16 cellular contexts compared by ENCODE assay signal in the genomic region with DNA sequence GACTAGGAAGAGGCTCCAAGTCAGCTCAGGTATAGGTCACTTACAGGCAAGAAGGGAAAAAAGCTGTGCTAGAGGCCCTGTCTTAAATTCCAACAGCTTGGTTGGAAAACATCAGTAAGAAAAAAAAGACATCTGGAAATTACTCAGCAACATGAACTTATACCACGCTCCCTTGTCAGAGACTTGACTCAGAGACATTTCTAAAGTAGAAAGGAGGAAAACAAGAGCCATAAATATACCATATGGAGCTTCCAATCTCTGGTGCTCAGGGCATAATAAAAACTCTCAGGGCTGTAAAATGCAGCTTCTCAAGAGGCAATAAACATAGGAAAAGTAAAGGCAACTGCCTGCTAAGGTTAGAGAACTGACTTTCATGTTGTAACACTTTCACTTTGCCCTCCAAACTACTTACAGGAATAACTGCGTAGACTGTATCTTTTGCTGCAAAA. TPM values are rescaled to one million over a fixed set of nuclear protein-coding genes. Genes with fewer than 3 reads are reported as not detected.
DNase-seq lines count a peak whose midpoint lies in the region; ATAC-seq and TF ChIP-seq lines count a peak whose summit lies in the region.
"Had no signal": no experiment of that assay in that cellular context is flagged by ENCODE, and none has a peak within 500 bp of the region (broad histone marks: within the 10 kb centered on the region; RNA-seq: fewer than 3 reads in every experiment).

No MANE protein-coding gene starts in this region.

- no peaks in the 10 kb centered on the region for H3K79me2 ChIP-seq in GM23248 (ENCODE audit: insufficient read depth)

- H3K9me2 ChIP-seq in GM23248 (ENCODE audit: insufficient read depth) = no peaks in the 10 kb centered on the region

- intact Hi-C loops in posterior cingulate gyrus (cut with DNase I) = no loop called here

- H3K9me3 ChIP-seq in GM23248 (ENCODE audit: low read depth) (peaks cover 3% of the 10 kb centered on the region), muscle layer of colon (ENCODE audit: low read length) (peaks cover 8% of the 10 kb centered on the region)
- H3K9me3 ChIP-seq: Caco-2, right lobe of liver, testis had no signal

- DNase-seq in AG09309 (ENCODE audit: low read depth) (peak; percentile 21), GM23248 (peak; percentile 67), caudate nucleus (lab: John Stamatoyannopoulos, UW) (peak in 1 of 61 donors; percentile 12), DMS 273 treated with DMSO at 0.1 percent for 48 hours (lab: John Stamatoyannopoulos, UW) (no peak), posterior cingulate gyrus (no peak)
- DNase-seq: activated CD4-positive, CD25-positive, alpha-beta regulatory T cell; Caco-2; cerebellar nuclear complex; naive thymus-derived CD4-positive, alpha-beta T cell; NCI-H2107; right lobe of liver; testis had no signal

- no peak for ATAC-seq in HG02678 (IDR thresholded peaks at IDR 0.05; ENCODE audit: unreplicated experiment)
- ATAC-seq in HG03565 (IDR thresholded peaks at IDR 0.05; ENCODE audit: unreplicated experiment) = no peak
- ATAC-seq: naive thymus-derived CD4-positive, alpha-beta T cell; right lobe of liver had no signal

- H2AFZ ChIP-seq in GM23248 = peak overlapping the region; percentile 57

- H3K36me3 ChIP-seq in GM23248 (ENCODE audit: low read depth) = peaks cover 29% of the 10 kb centered on the region
- peaks cover 41% of the 10 kb centered on the region for H3K36me3 ChIP-seq in muscle layer of colon (ENCODE audit: insufficient read depth, low read length)

- H4K20me1 ChIP-seq in GM23248 (ENCODE audit: insufficient read depth) = no peaks in the 10 kb centered on the region

- 31 to 42% methylated on average over 2 of the region's 2 CpGs for WGBS in GM23248 (ENCODE audit: low coverage in 1 of 2, low lambda C conversion rate in 2 of 2, missing lambda C conversion rate in 2 of 2), 2 experiments

- no peak for TF ChIP-seq CTCF in AG09309 (IDR thresholded peaks at IDR 0.05; ENCODE audit: control insufficient read depth, insufficient read depth, low read depth, low read length, missing control alignments)

- no peak overlapping the region for H3K4me3 ChIP-seq in AG09309 (ENCODE audit: control insufficient read depth, low read depth, low read length)
- peak overlapping the region; percentile 53 for H3K4me3 ChIP-seq in GM23248
- H3K4me3 ChIP-seq in muscle layer of colon (ENCODE audit: low read depth in 1 of 2, low read length in 2 of 2) = peak overlapping the region; percentile 15 to 46
- H3K4me3 ChIP-seq: right lobe of liver, testis had no signal

- peaks cover 7% of the 10 kb centered on the region for H3F3A ChIP-seq in GM23248 (ENCODE audit: insufficient read depth)

- H3K4me1 ChIP-seq in GM23248 (ENCODE audit: insufficient read depth) (0 out of 2 replicates have a peak, but pooled peaks cover 8% of the 10 kb centered on the region), muscle layer of colon (ENCODE audit: insufficient read depth, low read length) (peaks cover 29% of the 10 kb centered on the region)
- H3K4me1 ChIP-seq: Caco-2, right lobe of liver, testis had no signal

- peak overlapping the region; percentile 49 for H3K27ac ChIP-seq in GM23248
- peak overlapping the region; percentile 76 for H3K27ac ChIP-seq in caudate nucleus (ENCODE audit: low read depth, low read length)
- peak overlapping the region; percentile 16 for H3K27ac ChIP-seq in muscle layer of colon (ENCODE audit: low read depth, low read length)
- H3K27ac ChIP-seq: HL-60, right lobe of liver, testis had no signal

- H3K9ac ChIP-seq in GM23248 (peak overlapping the region; percentile 41), muscle layer of colon (ENCODE audit: low read length) (peak overlapping the region; percentile 13)

- H3K27me3 ChIP-seq in GM23248 (replicated peaks; ENCODE audit: insufficient read depth) (no peaks in the 10 kb centered on the region), muscle layer of colon (ENCODE audit: control insufficient read depth in 1 of 2, insufficient read depth in 2 of 2, low read length in 2 of 2) (no peaks in the 10 kb centered on the region)
- H3K27me3 ChIP-seq: right lobe of liver, testis had no signal

- in situ Hi-C loops in GM23248 (cut with MboI) = no loop called here

- peak overlapping the region; percentile 79 for H3K4me2 ChIP-seq in GM23248 (ENCODE audit: unreplicated experiment)

RNA-seq across cellular contexts. Expression of gene ATPAF1, which starts 14.7 kb away (rescaled TPM):
- 61.3 and 66.3 TPM in 2 replicates for total RNA-seq in GM23248 (2014; rRNA removed; shearing (Covaris generic))
- 43.3 and 46.3 TPM in 2 replicates for polyA plus RNA-seq in GM23248 (2016; fragmentation: Nextera tagmentation; extraction: Ambion mirVana)

RNA-seq across cellular contexts. Expression of gene TEX38, which starts 18.2 kb away (rescaled TPM):
- total RNA-seq in GM23248 (2014; rRNA removed; shearing (Covaris generic)) = not detected in 2 replicates
- 0.34 TPM in 1 of 2 replicates, not detected in the other for polyA plus RNA-seq in GM23248 (2016; fragmentation: Nextera tagmentation; extraction: Ambion mirVana)
- total RNA-seq: Caco-2, right lobe of liver had no signal

RNA-seq across cellular contexts. Expression of gene MOB3C, which starts 36.8 kb away (rescaled TPM):
- 5.9 and 7.0 TPM in 2 replicates for total RNA-seq in GM23248 (2014; rRNA removed; shearing (Covaris generic))
- polyA plus RNA-seq in GM23248 (2016; fragmentation: Nextera tagmentation; extraction: Ambion mirVana) = 4.7 and 6.1 TPM in 2 replicates

RNA-seq across cellular contexts. Expression of gene MKNK1, which starts 49.4 kb away (rescaled TPM):
- total RNA-seq in GM23248 (2014; rRNA removed; shearing (Covaris generic)) = 8.9 and 15.5 TPM in 2 replicates
- 10.0 and 16.1 TPM in 2 replicates for polyA plus RNA-seq in GM23248 (2016; fragmentation: Nextera tagmentation; extraction: Ambion mirVana)

Comparison
In these comparisons a context has a peak if more than half of its experiments do, and no peak if none do; other contexts are left out.
1. DNase-seq: peak in AG09309 (single experiment) and GM23248 (single experiment); none in DMS 273 treated with DMSO at 0.1 percent for 48 hours (single experiment) and posterior cingulate gyrus (0 of 10).
2. H3K27ac ChIP-seq: peak in every context shown above with its lines; median percentile 76 in caudate nucleus; 49 in GM23248; 16 in muscle layer of colon.